ENCODE assay signal across 15 cellular contexts in genomic region chr7:69800495-69800894, GRCh38.
DNase-seq lines count a peak whose midpoint lies in the region; ATAC-seq, FAIRE-seq and TF ChIP-seq lines count a peak whose summit lies in the region.
"Had no signal": no experiment of that assay in that cellular context is flagged by ENCODE, and none has a peak within 500 bp of the region (broad histone marks: within the 10 kb centered on the region; RNA-seq: fewer than 3 reads in every experiment).

No MANE protein-coding gene starts in this region.

- H3K4me1 ChIP-seq in K562 (replicated peaks in 1 of 2; ENCODE audit: control insufficient read depth in 2 of 2, insufficient read depth in 2 of 2, low read length in 2 of 2) (no peaks in the 10 kb centered on the region), lower lobe of right lung (peaks cover 6% of the 10 kb centered on the region)

- peak; percentile 19 for DNase-seq in AG08395 (ENCODE audit: low spot score)
- DNase-seq in HEK293T (ENCODE audit: extremely low spot score), result peak; percentile 65
- peak in 1 of 4 experiments; percentile 6 for DNase-seq in K562 (ENCODE audit: extremely low read depth in 1 of 4, low spot score in 3 of 4)
- DNase-seq in lower lobe of right lung, result peak; percentile 47
- DNase-seq in activated CD4-positive, alpha-beta T cell treated with anti-CD3 and anti-CD28 coated beads for 4 hours, result no peak
- no peak for DNase-seq in amygdala (lab: John Stamatoyannopoulos, UW)
- DNase-seq in NCI-H510A treated with DMSO at 0.1 percent for 48 hours (lab: John Stamatoyannopoulos, UW), result no peak
- no peak for DNase-seq in nucleus accumbens (lab: John Stamatoyannopoulos, UW)
- DNase-seq: activated CD4-positive, alpha-beta T cell treated with anti-CD3 and anti-CD28 coated beads for 1 hour; activated gamma-delta T cell; CD4-positive, CD25-positive, alpha-beta regulatory T cell; cortex of kidney; naive B cell; NCI-H2081 had no signal

- no TSS peak for BruUV-seq in K562 (replicated peaks; lab: Mats Ljungman, UMichigan)

- no peak for FAIRE-seq in K562 (lab: Jason Lieb, UNC)

- H3K27ac ChIP-seq in K562 (ENCODE audit: extremely low read depth, low read depth, low read length) (no peak overlapping the region), lower lobe of right lung (no peak overlapping the region)

- CTCF ChIA-PET in HEK293T (lab: Yijun Ruan, JAX) (interaction anchor here (0.6 to 1.2 kb wide), 4 partner anchors 10 to 375 kb away, joined by 3 read pairs; no protein-coding TSS in a partner anchor), K562 (lab: Yijun Ruan, JAX; ENCODE audit: low intra/inter-chr PET ratio) (no interaction called here)

- H3K9ac ChIP-seq in K562 (ENCODE audit: insufficient read depth in 1 of 2, low read depth in 2 of 2, low read length in 2 of 2), result no peak overlapping the region

- intact Hi-C loops in K562 (cut with micrococcal nuclease), result loop anchor here (10.0 kb wide), 1 partner anchor 56 kb away; no protein-coding TSS in a partner anchor
- intact Hi-C loops in lower lobe of right lung (cut with DNase I), result no loop called here

- no peak for TF ChIP-seq POLR2A in K562 (conservative IDR thresholded peaks at IDR 0.05)

- no peaks in the 10 kb centered on the region for H3K79me2 ChIP-seq in K562 (ENCODE audit: control insufficient read depth, insufficient read depth, low read length)

- no peaks in the 10 kb centered on the region for H4K20me1 ChIP-seq in K562 (replicated peaks; ENCODE audit: control insufficient read depth, insufficient read depth, low read length)

- ATAC-seq in K562 (no peak), lower lobe of right lung (peak; percentile 95 to 98)
- ATAC-seq: stimulated activated effector memory CD8-positive, alpha-beta T cell treated with anti-CD3 and anti-CD28 coated beads, Interleukin-12 subunit alpha, Interleukin-12 subunit beta, amount 100 ng/mL, for 72 hours had no signal

- no peak for TF ChIP-seq EP300 in K562 (IDR thresholded peaks at IDR 0.05; ENCODE audit: low read length)

- in situ Hi-C loops in K562 (cut with MboI), result no loop called here

- H3K9me1 ChIP-seq in K562 (ENCODE audit: control insufficient read depth, insufficient read depth, low read length), result no peaks in the 10 kb centered on the region

- POLR2A ChIA-PET in HEK293T (lab: Yijun Ruan, JAX), result no interaction called here
- POLR2A ChIA-PET in K562 (lab: Yijun Ruan, JAX), result interaction anchor here (0.7 kb wide), 1 partner anchor 242 kb away, joined by 3 read pairs; no protein-coding TSS in a partner anchor

- H2AFZ ChIP-seq in K562 (ENCODE audit: low read depth, low read length), result no peak overlapping the region

- no peak overlapping the region for H3K4me2 ChIP-seq in K562 (ENCODE audit: insufficient read depth, low read length)

- H3K4me3 ChIP-seq in K562 (no peak overlapping the region), lower lobe of right lung (no peak overlapping the region)

- H3K27me3 ChIP-seq in K562 (ENCODE audit: control insufficient read depth in 2 of 2, insufficient read depth in 2 of 2, low read length in 2 of 2) (no peaks in the 10 kb centered on the region), lower lobe of right lung (ENCODE audit: low read depth) (no peaks in the 10 kb centered on the region)

- H3K36me3 ChIP-seq in K562 (ENCODE audit: control insufficient read depth, insufficient read depth, low read length) (no peaks in the 10 kb centered on the region), lower lobe of right lung (no peaks in the 10 kb centered on the region)

- no peak for TF ChIP-seq CTCF in K562 (IDR thresholded peaks at IDR 0.05 in 2 of 3, conservative IDR thresholded peaks at IDR 0.05 in 1 of 3; ENCODE audit: insufficient read depth in 2 of 3, low read depth in 1 of 3, low read length in 3 of 3)
- no peak for TF ChIP-seq CTCF in lower lobe of right lung (IDR thresholded peaks at IDR 0.05)

- H3K9me3 ChIP-seq in K562 (replicated peaks; ENCODE audit: control insufficient read depth, insufficient read depth, low read depth, low read length) (no peaks in the 10 kb centered on the region), lower lobe of right lung (no peaks in the 10 kb centered on the region)

- TF ChIP-seq RAD21 in K562 (CRISPR knock-in tag; conservative IDR thresholded peaks at IDR 0.05 in 1 of 2, IDR thresholded peaks at IDR 0.05 in 1 of 2), result no peak

TF ChIP-seq in HEK293T, 16 proteins besides CTCF, POLR2A, EP300 and RAD21:
- TF ChIP-seq PKNOX1 (IDR thresholded peaks at IDR 0.05) (peak; percentile 95), FOXA1 (IDR thresholded peaks at IDR 0.05) (no peak), ARNT (IDR thresholded peaks at IDR 0.05) (no peak)

TF ChIP-seq in K562, 482 proteins besides CTCF, POLR2A, EP300 and RAD21 (continues in another document):
- TF ChIP-seq MEIS2 (IDR thresholded peaks at IDR 0.05; ENCODE audit: partially characterized antibody), result peak; percentile 85
- peak; percentile 16; the same call in 1 of the 2 replicates for TF ChIP-seq JUND (IDR thresholded peaks at IDR 0.05; ENCODE audit: borderline replicate concordance, low read depth, low read length)
- TF ChIP-seq JUND (tag; IDR thresholded peaks at IDR 0.05; ENCODE audit: borderline replicate concordance, low read depth, low read length), result peak; percentile 35; the same call in 1 of the 3 replicates
- TF ChIP-seq FOSL1 (tag; conservative IDR thresholded peaks at IDR 0.05), result peak; percentile 58
- TF ChIP-seq ARID3B (CRISPR knock-in tag; IDR thresholded peaks at IDR 0.05; ENCODE audit: borderline replicate concordance), result no peak
- peak; percentile 49; the same call in 1 of the 2 replicates for TF ChIP-seq USF2 (CRISPR knock-in tag; IDR thresholded peaks at IDR 0.05)
- no peak for TF ChIP-seq PBX2 (CRISPR knock-in tag; IDR thresholded peaks at IDR 0.05; ENCODE audit: low read depth)
- TF ChIP-seq PBX2 (tag; conservative IDR thresholded peaks at IDR 0.05; ENCODE audit: low read depth), result peak; percentile 73
- no peak for TF ChIP-seq ZNF449 (CRISPR knock-in tag; IDR thresholded peaks at IDR 0.05)
- no peak for TF ChIP-seq NR2C2 (CRISPR knock-in tag; IDR thresholded peaks at IDR 0.05)
- TF ChIP-seq NR2C2 (tag; IDR thresholded peaks at IDR 0.05), result peak; percentile 22; the same call in 1 of the 2 replicates
- peak; percentile 59 for TF ChIP-seq PKNOX1 (IDR thresholded peaks at IDR 0.05)
- no peak for TF ChIP-seq SMARCE1 (IDR thresholded peaks at IDR 0.05)

Comparison
In these comparisons a context has a peak if more than half of its experiments do, and no peak if none do; other contexts are left out.
1. DNase-seq: peak in AG08395 (single experiment), HEK293T (single experiment) and lower lobe of right lung (single experiment); none in activated CD4-positive, alpha-beta T cell treated with anti-CD3 and anti-CD28 coated beads for 4 hours (0 of 2), amygdala (0 of 56), NCI-H510A treated with DMSO at 0.1 percent for 48 hours (single experiment) and nucleus accumbens (0 of 56).